33 cellular contexts compared by ENCODE assay signal in genomic region chr15:34014556-34014955, GRCh38. TPM values are rescaled to one million over a fixed set of nuclear protein-coding genes. Genes with fewer than 3 reads are reported as not detected.
A peak's percentile ranks its signal among the peaks of the same experiment; 100 is the strongest.
DNase-seq lines count a peak whose midpoint lies in the region; ATAC-seq, FAIRE-seq and TF ChIP-seq lines count a peak whose summit lies in the region.
"Had no signal": no experiment of that assay in that cellular context is flagged by ENCODE, and none has a peak within 500 bp of the region (broad histone marks: within the 10 kb centered on the region; RNA-seq: fewer than 3 reads in every experiment).

No MANE protein-coding gene starts in this region.

- H3K27ac Mint-ChIP-seq in astrocyte (ENCODE audit: unreplicated experiment) = peak overlapping the region; percentile 21
- H3K27ac Mint-ChIP-seq in nephron progenitor cell = no peak overlapping the region
- H3K27ac Mint-ChIP-seq in activated naive CD4-positive, alpha-beta T cell treated with anti-CD3 and anti-CD28 coated beads, Interleukin-2, amount 10 ng/mL, durations not matched to agents 7 days and 5 days = no peak overlapping the region
- H3K27ac Mint-ChIP-seq: activated B cell treated with CpG ODN at 0.5 μM for 24 hours; activated T-cell treated with anti-CD3 and anti-CD28 coated beads, Interleukin-2, amount 50 U/mL, for 72 hours; B cell; neural progenitor cell; stimulated activated naive B cell treated with anti-CD40 and anti-IgM and Interleukin-4, amounts not matched to agents 10 μg/mL and 1 μg/mL and 100 μg/mL, for 72 hours had no signal

- peaks cover 21% of the 10 kb centered on the region for H3K4me1 Mint-ChIP-seq in astrocyte (ENCODE audit: low read depth, unreplicated experiment)
- H3K4me1 Mint-ChIP-seq in nephron progenitor cell = peaks cover 5% of the 10 kb centered on the region
- H3K4me1 Mint-ChIP-seq in activated naive CD4-positive, alpha-beta T cell treated with anti-CD3 and anti-CD28 coated beads, Interleukin-2, amount 10 ng/mL, durations not matched to agents 7 days and 5 days = peaks cover 17% of the 10 kb centered on the region
- H3K4me1 Mint-ChIP-seq: activated B cell treated with CpG ODN at 0.5 μM for 24 hours had no signal

- peaks cover 7% of the 10 kb centered on the region for H3K36me3 Mint-ChIP-seq in astrocyte (ENCODE audit: low read depth, unreplicated experiment)
- H3K36me3 Mint-ChIP-seq in nephron progenitor cell (ENCODE audit: low read depth) = peaks cover 20% of the 10 kb centered on the region
- peaks cover 6% of the 10 kb centered on the region for H3K36me3 Mint-ChIP-seq in activated naive CD4-positive, alpha-beta T cell treated with anti-CD3 and anti-CD28 coated beads, Interleukin-2, amount 10 ng/mL, durations not matched to agents 7 days and 5 days

- DNase-seq in EL = peak; percentile 33
- peak; percentile 64 for DNase-seq in astrocyte (ENCODE audit: low read depth)
- peak; percentile 28 for DNase-seq in fibroblast of pulmonary artery (ENCODE audit: low read depth)
- peak; percentile 8 for DNase-seq in nephron progenitor cell
- no peak for DNase-seq in GM19238 (ENCODE audit: insufficient read length, low spot score)
- DNase-seq in NCI-H2081 treated with DMSO at 0.1 percent for 48 hours (lab: John Stamatoyannopoulos, UW) = no peak
- DNase-seq in activated naive CD4-positive, alpha-beta T cell treated with anti-CD3 and anti-CD28 coated beads, Interleukin-2, amount 10 ng/mL, durations not matched to agents 7 days and 5 days = no peak
- DNase-seq: activated B cell treated with CpG ODN at 0.5 μM for 24 hours; activated CD4-positive, alpha-beta T cell treated with anti-CD3 and anti-CD28 coated beads, Interleukin-2, amount 50 U/mL, for 1 hour; activated naive CD4-positive, alpha-beta T cell; activated T-cell treated with anti-CD3 and anti-CD28 coated beads, Interleukin-2, amount 50 U/mL, for 72 hours; CD8-positive, alpha-beta memory T cell; dermis blood vessel endothelial cell; GF-D8; head of caudate nucleus; mucosa of descending colon; NCI-H146; NCI-H524 treated with DMSO at 0.1 percent for 48 hours; NK-92 treated with Interleukin-12 subunit alpha and Interleukin-12 subunit beta, amount 100 ng/mL, for 24 hours; SIG-M5; stimulated activated naive B cell treated with anti-CD40 and anti-IgM and Interleukin-4, amounts not matched to agents 10 μg/mL and 1 μg/mL and 100 μg/mL, for 72 hours; upper lobe of right lung had no signal

- no peaks in the 10 kb centered on the region for H3K4me1 ChIP-seq in astrocyte (ENCODE audit: insufficient read depth, low read length)
- H3K4me1 ChIP-seq: neural progenitor cell, upper lobe of right lung had no signal

- no peak overlapping the region for H3K4me3 ChIP-seq in astrocyte (ENCODE audit: insufficient read depth, low read depth, low read length)
- H3K4me3 ChIP-seq in fibroblast of pulmonary artery (replicated peaks; ENCODE audit: low read depth, low read length) = no peak overlapping the region
- H3K4me3 ChIP-seq: lung, mucosa of descending colon, neural progenitor cell, upper lobe of right lung had no signal

- H3K9me3 ChIP-seq in astrocyte (ENCODE audit: insufficient read depth, low read depth, low read length) = no peaks in the 10 kb centered on the region
- H3K9me3 ChIP-seq: mucosa of descending colon, upper lobe of right lung had no signal

- peaks cover 23% of the 10 kb centered on the region for H3K79me2 ChIP-seq in astrocyte (ENCODE audit: insufficient read depth, low read length)

- H3K27ac ChIP-seq in astrocyte (ENCODE audit: low read depth, low read length) = no peak overlapping the region
- H3K27ac ChIP-seq: HL-60, neural progenitor cell, upper lobe of right lung had no signal

- FAIRE-seq in astrocyte (lab: Jason Lieb, UNC) = no peak
- FAIRE-seq: endometrium had no signal

- no peak overlapping the region for H2AFZ ChIP-seq in astrocyte (ENCODE audit: low read depth, low read length)
- H2AFZ ChIP-seq: neural progenitor cell had no signal

- no peaks in the 10 kb centered on the region for H3K27me3 Mint-ChIP-seq in astrocyte (ENCODE audit: low read depth, unreplicated experiment)
- H3K27me3 Mint-ChIP-seq in nephron progenitor cell (ENCODE audit: low read depth, poor library complexity) = no peaks in the 10 kb centered on the region
- H3K27me3 Mint-ChIP-seq in activated naive CD4-positive, alpha-beta T cell treated with anti-CD3 and anti-CD28 coated beads, Interleukin-2, amount 10 ng/mL, durations not matched to agents 7 days and 5 days = no peaks in the 10 kb centered on the region
- H3K27me3 Mint-ChIP-seq: activated B cell treated with CpG ODN at 0.5 μM for 24 hours; B cell; stimulated activated naive B cell treated with anti-CD40 and anti-IgM and Interleukin-4, amounts not matched to agents 10 μg/mL and 1 μg/mL and 100 μg/mL, for 72 hours had no signal

- H3K9ac ChIP-seq in astrocyte (ENCODE audit: low read length) = no peak overlapping the region
- H3K9ac ChIP-seq: neural progenitor cell had no signal

- ATAC-seq in GM21367 (IDR thresholded peaks at IDR 0.05; ENCODE audit: unreplicated experiment) = no peak
- ATAC-seq: activated T-cell treated with anti-CD3 and anti-CD28 coated beads, Interleukin-2, amount 50 U/mL, for 72 hours; mucosa of descending colon; Panc1; sciatic nerve; stimulated activated naive B cell treated with anti-CD40 and anti-IgM and Interleukin-4, amounts not matched to agents 10 μg/mL and 1 μg/mL and 100 μg/mL, for 72 hours; upper lobe of right lung had no signal

- H3K4me3 Mint-ChIP-seq in astrocyte (ENCODE audit: unreplicated experiment) (no peak overlapping the region), nephron progenitor cell (no peak overlapping the region)
- no peak overlapping the region for H3K4me3 Mint-ChIP-seq in activated naive CD4-positive, alpha-beta T cell treated with anti-CD3 and anti-CD28 coated beads, Interleukin-2, amount 10 ng/mL, durations not matched to agents 7 days and 5 days
- H3K4me3 Mint-ChIP-seq: activated B cell treated with CpG ODN at 0.5 μM for 24 hours; activated T-cell treated with anti-CD3 and anti-CD28 coated beads, Interleukin-2, amount 50 U/mL, for 72 hours; B cell; CD8-positive, alpha-beta memory T cell; neural progenitor cell; stimulated activated naive B cell treated with anti-CD40 and anti-IgM and Interleukin-4, amounts not matched to agents 10 μg/mL and 1 μg/mL and 100 μg/mL, for 72 hours had no signal

- H3K36me3 ChIP-seq in astrocyte (ENCODE audit: insufficient read depth, low read length) = no peaks in the 10 kb centered on the region
- H3K36me3 ChIP-seq: neural progenitor cell, upper lobe of right lung had no signal

- CTCF ChIA-PET in activated naive CD4-positive, alpha-beta T cell treated with anti-CD3 and anti-CD28 coated beads, Interleukin-2, amount 10 ng/mL, durations not matched to agents 7 days and 5 days (lab: Charles Lee) = no interaction called here

- H3K4me2 ChIP-seq in astrocyte (ENCODE audit: low read length) = no peak overlapping the region
- H3K4me2 ChIP-seq: neural progenitor cell had no signal

- H3K9me3 Mint-ChIP-seq in astrocyte (ENCODE audit: unreplicated experiment) (peaks cover 2% of the 10 kb centered on the region), nephron progenitor cell (peaks cover 16% of the 10 kb centered on the region)
- peaks cover 3% of the 10 kb centered on the region for H3K9me3 Mint-ChIP-seq in activated naive CD4-positive, alpha-beta T cell treated with anti-CD3 and anti-CD28 coated beads, Interleukin-2, amount 10 ng/mL, durations not matched to agents 7 days and 5 days
- H3K9me3 Mint-ChIP-seq: activated B cell treated with CpG ODN at 0.5 μM for 24 hours; activated T-cell treated with anti-CD3 and anti-CD28 coated beads, Interleukin-2, amount 50 U/mL, for 72 hours; CD8-positive, alpha-beta memory T cell; stimulated activated naive B cell treated with anti-CD40 and anti-IgM and Interleukin-4, amounts not matched to agents 10 μg/mL and 1 μg/mL and 100 μg/mL, for 72 hours had no signal

- H4K20me1 ChIP-seq in astrocyte (ENCODE audit: insufficient read depth, low read length) = peaks cover 12% of the 10 kb centered on the region

- no peaks in the 10 kb centered on the region for H3K27me3 ChIP-seq in astrocyte (ENCODE audit: insufficient read depth, low read length)
- H3K27me3 ChIP-seq: neural progenitor cell, upper lobe of right lung had no signal

- TF ChIP-seq CTCF in astrocyte (IDR thresholded peaks at IDR 0.05; ENCODE audit: insufficient read depth, low read depth, low read length) (no peak), fibroblast of pulmonary artery (IDR thresholded peaks at IDR 0.05; ENCODE audit: low read length, missing control alignments) (no peak), nephron progenitor cell (IDR thresholded peaks at IDR 0.05) (no peak)

RNA-seq across cellular contexts. Expression of gene AVEN, which starts 24.4 kb away (rescaled TPM):
- total RNA-seq in astrocyte = 33.7 and 34.1 TPM in 2 replicates

RNA-seq across cellular contexts. Expression of gene CHRM5, which starts 46.3 kb away (rescaled TPM):
- total RNA-seq in astrocyte = 0.07 TPM in 1 of 2 replicates, not detected in the other
- total RNA-seq: A673; activated B cell treated with CpG ODN at 0.5 μM for 24 hours; activated T-cell treated with anti-CD3 and anti-CD28 coated beads, Interleukin-2, amount 50 U/mL, for 72 hours; B cell; cardiac septum; CD8-positive, alpha-beta memory T cell; kidney epithelial cell; mucosa of descending colon; upper lobe of right lung had no signal

Comparison
In these comparisons a context has a peak if more than half of its experiments do, and no peak if none do; other contexts are left out.
1. DNase-seq: peak in EL (single experiment), astrocyte (single experiment), fibroblast of pulmonary artery (single experiment) and nephron progenitor cell (single experiment); none in GM19238 (single experiment), NCI-H2081 treated with DMSO at 0.1 percent for 48 hours (single experiment) and activated naive CD4-positive, alpha-beta T cell treated with anti-CD3 and anti-CD28 coated beads, Interleukin-2, amount 10 ng/mL, durations not matched to agents 7 days and 5 days (single experiment).